1 cellular context compared by ENCODE assay signal in the genomic region with DNA sequence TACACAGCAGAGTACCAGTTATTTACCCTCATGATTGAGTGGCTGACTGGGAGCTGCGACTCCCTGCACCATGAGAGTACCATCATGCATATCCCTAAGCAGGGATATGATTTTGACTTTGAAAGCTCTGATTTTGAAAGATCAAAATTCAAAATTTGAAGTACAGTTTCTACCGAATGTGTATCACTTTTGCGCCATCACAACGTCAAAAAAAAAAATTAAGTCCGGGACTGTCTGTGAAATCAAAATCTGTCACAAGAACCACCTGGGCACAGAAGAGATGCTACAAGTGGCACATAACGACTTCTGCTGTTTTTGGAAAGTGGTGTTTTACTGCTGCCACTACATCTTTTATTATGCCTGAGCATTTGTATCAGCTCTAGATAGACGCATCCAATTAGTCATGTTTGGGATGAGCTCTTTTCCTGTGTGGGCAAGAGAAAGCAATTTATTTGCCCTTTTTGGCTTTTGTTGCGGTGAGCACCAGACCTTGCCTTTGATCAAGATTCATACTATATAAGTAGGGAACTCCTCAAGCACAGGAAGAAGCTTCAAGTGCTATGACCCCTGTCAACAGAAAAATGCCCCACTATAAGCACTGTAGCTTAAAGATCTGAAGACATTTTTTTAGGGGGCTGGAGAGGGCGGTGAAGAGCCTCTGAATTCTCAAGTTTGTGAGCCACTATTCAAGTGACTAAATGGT.
TF ChIP-seq lines count a peak whose summit lies in the region.

No MANE protein-coding gene starts in this region.

TF ChIP-seq in GM12878, 131 proteins besides CTCF, POLR2A, EP300 and RAD21:
- peak in 1 of 2 experiments; percentile 58; a peak in 1 of 4 replicates for TF ChIP-seq BHLHE40 (IDR thresholded peaks at IDR 0.05; ENCODE audit: borderline replicate concordance in 1 of 2, low read depth in 2 of 2, low read length in 1 of 2)
- TF ChIP-seq RUNX3 (IDR thresholded peaks at IDR 0.05; ENCODE audit: low read length): 0 out of 2 replicates have a peak, but pooled peaks have one; percentile 8
- TF ChIP-seq SP1 (IDR thresholded peaks at IDR 0.05; ENCODE audit: low read depth, low read length): no peak
- TF ChIP-seq, protein P1, sequence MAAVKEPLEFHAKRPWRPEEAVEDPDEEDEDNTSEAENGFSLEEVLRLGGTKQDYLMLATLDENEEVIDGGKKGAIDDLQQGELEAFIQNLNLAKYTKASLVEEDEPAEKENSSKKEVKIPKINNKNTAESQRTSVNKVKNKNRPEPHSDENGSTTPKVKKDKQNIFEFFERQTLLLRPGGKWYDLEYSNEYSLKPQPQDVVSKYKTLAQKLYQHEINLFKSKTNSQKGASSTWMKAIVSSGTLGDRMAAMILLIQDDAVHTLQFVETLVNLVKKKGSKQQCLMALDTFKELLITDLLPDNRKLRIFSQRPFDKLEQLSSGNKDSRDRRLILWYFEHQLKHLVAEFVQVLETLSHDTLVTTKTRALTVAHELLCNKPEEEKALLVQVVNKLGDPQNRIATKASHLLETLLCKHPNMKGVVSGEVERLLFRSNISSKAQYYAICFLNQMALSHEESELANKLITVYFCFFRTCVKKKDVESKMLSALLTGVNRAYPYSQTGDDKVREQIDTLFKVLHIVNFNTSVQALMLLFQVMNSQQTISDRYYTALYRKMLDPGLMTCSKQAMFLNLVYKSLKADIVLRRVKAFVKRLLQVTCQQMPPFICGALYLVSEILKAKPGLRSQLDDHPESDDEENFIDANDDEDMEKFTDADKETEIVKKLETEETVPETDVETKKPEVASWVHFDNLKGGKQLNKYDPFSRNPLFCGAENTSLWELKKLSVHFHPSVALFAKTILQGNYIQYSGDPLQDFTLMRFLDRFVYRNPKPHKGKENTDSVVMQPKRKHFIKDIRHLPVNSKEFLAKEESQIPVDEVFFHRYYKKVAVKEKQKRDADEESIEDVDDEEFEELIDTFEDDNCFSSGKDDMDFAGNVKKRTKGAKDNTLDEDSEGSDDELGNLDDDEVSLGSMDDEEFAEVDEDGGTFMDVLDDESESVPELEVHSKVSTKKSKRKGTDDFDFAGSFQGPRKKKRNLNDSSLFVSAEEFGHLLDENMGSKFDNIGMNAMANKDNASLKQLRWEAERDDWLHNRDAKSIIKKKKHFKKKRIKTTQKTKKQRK (IDR thresholded peaks at IDR 0.05; ENCODE audit: low read depth, low read length): no peak
- no peak for TF ChIP-seq ZBTB40 (IDR thresholded peaks at IDR 0.05; ENCODE audit: borderline replicate concordance)
- TF ChIP-seq, protein P2, sequence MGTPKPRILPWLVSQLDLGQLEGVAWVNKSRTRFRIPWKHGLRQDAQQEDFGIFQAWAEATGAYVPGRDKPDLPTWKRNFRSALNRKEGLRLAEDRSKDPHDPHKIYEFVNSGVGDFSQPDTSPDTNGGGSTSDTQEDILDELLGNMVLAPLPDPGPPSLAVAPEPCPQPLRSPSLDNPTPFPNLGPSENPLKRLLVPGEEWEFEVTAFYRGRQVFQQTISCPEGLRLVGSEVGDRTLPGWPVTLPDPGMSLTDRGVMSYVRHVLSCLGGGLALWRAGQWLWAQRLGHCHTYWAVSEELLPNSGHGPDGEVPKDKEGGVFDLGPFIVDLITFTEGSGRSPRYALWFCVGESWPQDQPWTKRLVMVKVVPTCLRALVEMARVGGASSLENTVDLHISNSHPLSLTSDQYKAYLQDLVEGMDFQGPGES (IDR thresholded peaks at IDR 0.05): no peak
- TF ChIP-seq USF1 (IDR thresholded peaks at IDR 0.05; ENCODE audit: borderline replicate concordance, extremely low read length, insufficient read depth, low read depth, low read length): no peak
- no peak for TF ChIP-seq STAT1 (conservative IDR thresholded peaks at IDR 0.05)
- no peak for TF ChIP-seq DPF2 (IDR thresholded peaks at IDR 0.05)
- no peak for TF ChIP-seq ZNF207 (IDR thresholded peaks at IDR 0.05; ENCODE audit: borderline replicate concordance)
- TF ChIP-seq MEF2B (IDR thresholded peaks at IDR 0.05; ENCODE audit: partially characterized antibody, poor library complexity, severe bottlenecking): no peak
- peak; percentile 64; the same call in 1 of the 2 replicates for TF ChIP-seq MTA2 (IDR thresholded peaks at IDR 0.05; ENCODE audit: low read depth)
- no peak for TF ChIP-seq ZNF24 (IDR thresholded peaks at IDR 0.05)
- no peak for TF ChIP-seq CBX3 (IDR thresholded peaks at IDR 0.05; ENCODE audit: borderline replicate concordance, low read depth)
- TF ChIP-seq SMARCA5 (IDR thresholded peaks at IDR 0.05): no peak
- TF ChIP-seq NR2F1 (conservative IDR thresholded peaks at IDR 0.05): 0 out of 2 replicates have a peak, but pooled peaks have one; percentile 37
- no peak for TF ChIP-seq FOXK2 (IDR thresholded peaks at IDR 0.05)
- no peak for TF ChIP-seq TARDBP (IDR thresholded peaks at IDR 0.05; ENCODE audit: borderline replicate concordance)
- no peak for TF ChIP-seq NR2C1 (IDR thresholded peaks at IDR 0.05)
- no peak for TF ChIP-seq PAX8 (IDR thresholded peaks at IDR 0.05)
- no peak for TF ChIP-seq RELA (IDR thresholded peaks at IDR 0.05; ENCODE audit: borderline replicate concordance, partially characterized antibody)
- no peak for TF ChIP-seq TCF12 (IDR thresholded peaks at IDR 0.05; ENCODE audit: low read depth, low read length)
- TF ChIP-seq GABPA (IDR thresholded peaks at IDR 0.05; ENCODE audit: low read depth): no peak
- TF ChIP-seq KAT2A (conservative IDR thresholded peaks at IDR 0.05; ENCODE audit: control insufficient read depth, low read depth, low read length): no peak
- no peak for TF ChIP-seq SMAD5 (IDR thresholded peaks at IDR 0.05; ENCODE audit: low read depth)
- peak; percentile 96 for TF ChIP-seq MLLT1 (IDR thresholded peaks at IDR 0.05)
- 0 out of 2 replicates have a peak, but pooled peaks have one; percentile 33 for TF ChIP-seq IKZF1 (conservative IDR thresholded peaks at IDR 0.05)
- no peak for TF ChIP-seq WRNIP1 (IDR thresholded peaks at IDR 0.05; ENCODE audit: borderline replicate concordance, low read depth, low read length)
- no peak for TF ChIP-seq ZNF274 (IDR thresholded peaks at IDR 0.05; ENCODE audit: insufficient read depth, insufficient read length)
